7 cellular contexts compared by ENCODE assay signal in genomic region chr3:50185230-50185629, GRCh38. TPM values are rescaled to one million over a fixed set of nuclear protein-coding genes. Genes with fewer than 3 reads are reported as not detected.
"Had no signal": no experiment of that assay in that cellular context is flagged by ENCODE, and none has a peak within 500 bp of the region (broad histone marks: within the 10 kb centered on the region; RNA-seq: fewer than 3 reads in every experiment).

No MANE protein-coding gene starts in this region.

- H3K9ac ChIP-seq: GM23248 had no signal

- H2AFZ ChIP-seq: GM23248 had no signal

- H3K4me3 Mint-ChIP-seq: H9 had no signal

- H3K4me3 ChIP-seq: GM23248, K562 had no signal

- H3K27ac ChIP-seq: GM23248 had no signal

- DNase-seq: GM23248, H9, HCEC 1CT, IMR-90, KG1 had no signal

- H3K27ac Mint-ChIP-seq: H9 had no signal

- ATAC-seq: K562 had no signal

- H3K9me3 Mint-ChIP-seq: H9 had no signal

RNA-seq across cellular contexts. Expression of gene GNAT1, which starts 6.2 kb away (rescaled TPM):
- total RNA-seq: GM23248, H9, IMR-90, K562 had no signal
- polyA plus RNA-seq: GM23248, IMR-90, K562 had no signal

RNA-seq across cellular contexts. Expression of gene SLC38A3, which starts 19.8 kb away (rescaled TPM):
- total RNA-seq: GM23248, HT-29 had no signal
